Comparison of ENCODE assay signal across 7 cellular contexts in genomic region chr2:60516383-60516811, GRCh38. TPM values are rescaled to one million over a fixed set of nuclear protein-coding genes. Genes with fewer than 3 reads are reported as not detected.
DNase-seq lines count a peak whose midpoint lies in the region; ATAC-seq, FAIRE-seq and TF ChIP-seq lines count a peak whose summit lies in the region.

No MANE protein-coding gene starts in this region.

- CTCF ChIA-PET in SK-N-SH (lab: Yijun Ruan, JAX) = interaction anchor here (1.5 kb wide), 1 partner anchor 65 kb away, joined by 5 read pairs; no protein-coding TSS in a partner anchor

- TF ChIP-seq EP300 in SK-N-SH (IDR thresholded peaks at IDR 0.05; ENCODE audit: borderline replicate concordance in 1 of 2, low read depth in 1 of 2, low read length in 1 of 2) = no peak

- no peak for TF ChIP-seq RAD21 in SK-N-SH (IDR thresholded peaks at IDR 0.05; ENCODE audit: low read length)

- intact Hi-C loops in spleen (cut with DNase I; ENCODE audit: low total_unique reads) = no loop called here
- intact Hi-C loops in left ventricle myocardium inferior (cut with micrococcal nuclease) = no loop called here

- no peaks in the 10 kb centered on the region for H3K36me3 ChIP-seq in SK-N-SH (replicated peaks in 1 of 2; ENCODE audit: control insufficient read depth in 1 of 2, insufficient read depth in 2 of 2, low read length in 1 of 2)
- peaks cover 0 to 13% (median 0%) of the 10 kb centered on the region in 6 donors for H3K36me3 ChIP-seq in spleen
- H3K36me3 ChIP-seq in left ventricle myocardium inferior = no peaks in the 10 kb centered on the region
- H3K36me3 ChIP-seq in small intestine (ENCODE audit: control insufficient read depth in 2 of 2, insufficient read depth in 2 of 2, low read length in 2 of 2) = no peaks in the 10 kb centered on the region

- POLR2A ChIA-PET in SK-N-SH (lab: Yijun Ruan, JAX) = no interaction called here

- H3K4me1 ChIP-seq in SK-N-SH (ENCODE audit: control insufficient read depth in 1 of 2, insufficient read depth in 2 of 2, low read depth in 1 of 2, low read length in 1 of 2) (peaks cover 0 to 22% of the 10 kb centered on the region in 2 experiments; a peak in 3 of 4 replicates), spleen (peaks cover 12 to 95% (median 57%) of the 10 kb centered on the region in 6 donors), left ventricle myocardium inferior (peaks cover 65% of the 10 kb centered on the region), small intestine (ENCODE audit: control insufficient read depth in 2 of 2, insufficient read depth in 1 of 2, low read depth in 1 of 2, low read length in 1 of 2) (peaks cover 2 to 4% of the 10 kb centered on the region in 2 donors)

- peaks cover 16% of the 10 kb centered on the region for H3K79me2 ChIP-seq in SK-N-SH (ENCODE audit: insufficient read depth)

- TF ChIP-seq CTCF in SK-N-SH (IDR thresholded peaks at IDR 0.05) (no peak), fibroblast of mammary gland (conservative IDR thresholded peaks at IDR 0.05; ENCODE audit: control insufficient read depth, insufficient read depth, low read depth, low read length) (no peak), spleen (IDR thresholded peaks at IDR 0.05 in 8 of 11, conservative IDR thresholded peaks at IDR 0.05 in 3 of 11) (no peak), left ventricle myocardium inferior (IDR thresholded peaks at IDR 0.05; ENCODE audit: borderline replicate concordance) (no peak)

- H3K9me2 ChIP-seq in SK-N-SH = no peaks in the 10 kb centered on the region

- H3F3A ChIP-seq in SK-N-SH (replicated peaks; ENCODE audit: insufficient read depth) = peaks cover 33% of the 10 kb centered on the region

- DNase-seq in SK-N-SH (no peak), fibroblast of mammary gland (ENCODE audit: low read depth) (peak; percentile 57), spleen (no peak), left ventricle myocardium inferior (no peak), small intestine (no peak)

- peak overlapping the region; percentile 75 to 100 for H3K27ac ChIP-seq in SK-N-SH (ENCODE audit: low read depth in 2 of 2, low read length in 1 of 2)
- H3K27ac ChIP-seq in spleen = peak overlapping the region in 5 of 8 donors; percentile 23 to 69 (median 51)
- no peak overlapping the region for H3K27ac ChIP-seq in left ventricle myocardium inferior (replicated peaks)
- peak overlapping the region in 1 of 2 donors; percentile 6 for H3K27ac ChIP-seq in small intestine (ENCODE audit: low read depth in 1 of 2, low read length in 1 of 2)

- no peak for FAIRE-seq in small intestine (lab: Jason Lieb, UNC)

- peak overlapping the region; percentile 85 for H3K9ac ChIP-seq in SK-N-SH

- 18% methylated on average over 6 of the region's 6 CpGs for WGBS in SK-N-SH (ENCODE audit: low lambda C conversion rate)
- 12 to 50% (median 32%) methylated on average over 6 of the region's 6 CpGs for WGBS in spleen, 5 donors
- 27 to 34% (median 31%) methylated on average over 6 of the region's 6 CpGs for WGBS in small intestine, 3 donors

- ATAC-seq in GM21390 (IDR thresholded peaks at IDR 0.05; ENCODE audit: unreplicated experiment) = peak; percentile 3
- ATAC-seq in HG03135 (IDR thresholded peaks at IDR 0.05; ENCODE audit: unreplicated experiment) = no peak

- no peak for TF ChIP-seq POLR2A in spleen (IDR thresholded peaks at IDR 0.05)

- H3K9me3 ChIP-seq in SK-N-SH (no peaks in the 10 kb centered on the region), spleen (no peaks in the 10 kb centered on the region), left ventricle myocardium inferior (replicated peaks) (no peaks in the 10 kb centered on the region), small intestine (ENCODE audit: control insufficient read depth, low read depth) (no peaks in the 10 kb centered on the region)

- H3K4me3 ChIP-seq in SK-N-SH (ENCODE audit: low read depth in 2 of 2, low read length in 1 of 2) = peak overlapping the region; percentile 15 to 49; a peak in 3 of 4 replicates
- no peak overlapping the region for H3K4me3 ChIP-seq in fibroblast of mammary gland (ENCODE audit: control insufficient read depth, low read depth, low read length)
- peak overlapping the region in 1 of 8 donors; percentile 47 for H3K4me3 ChIP-seq in spleen
- H3K4me3 ChIP-seq in left ventricle myocardium inferior = no peak overlapping the region
- no peak overlapping the region for H3K4me3 ChIP-seq in small intestine (ENCODE audit: low read depth in 1 of 2, low read length in 2 of 2)

- H4K20me1 ChIP-seq in SK-N-SH (ENCODE audit: insufficient read depth) = no peaks in the 10 kb centered on the region

- H3K27me3 ChIP-seq in SK-N-SH (ENCODE audit: insufficient read depth) = no peaks in the 10 kb centered on the region
- no peaks in the 10 kb centered on the region for H3K27me3 ChIP-seq in spleen (replicated peaks in 1 of 7)
- no peaks in the 10 kb centered on the region for H3K27me3 ChIP-seq in left ventricle myocardium inferior (ENCODE audit: low read depth)
- H3K27me3 ChIP-seq in small intestine (ENCODE audit: control insufficient read depth in 2 of 2, insufficient read depth in 2 of 2, low read length in 2 of 2) = no peaks in the 10 kb centered on the region

- peak overlapping the region; percentile 66 for H3K4me2 ChIP-seq in SK-N-SH

- H2AFZ ChIP-seq in SK-N-SH (ENCODE audit: low read depth) = peak overlapping the region; percentile 85

TF ChIP-seq in SK-N-SH, 30 proteins besides CTCF, POLR2A, EP300 and RAD21 (continues in another document):
- TF ChIP-seq REST (IDR thresholded peaks at IDR 0.05; ENCODE audit: low read depth, low read length) (no peak), RCOR1 (IDR thresholded peaks at IDR 0.05; ENCODE audit: low read length) (no peak), ELF1 (IDR thresholded peaks at IDR 0.05) (no peak), ZBTB33 (IDR thresholded peaks at IDR 0.05; ENCODE audit: borderline replicate concordance, low read depth) (no peak), RXRA (IDR thresholded peaks at IDR 0.05; ENCODE audit: borderline replicate concordance, low read depth) (no peak), NFIC (IDR thresholded peaks at IDR 0.05; ENCODE audit: borderline replicate concordance) (peak; percentile 67), TCF12 (IDR thresholded peaks at IDR 0.05) (peak; percentile 49; the same call in 1 of the 2 replicates), TEAD4 (IDR thresholded peaks at IDR 0.05; ENCODE audit: borderline replicate concordance, insufficient read depth) (0 out of 2 replicates have a peak, but pooled peaks have one; percentile 26), FOSL2 (IDR thresholded peaks at IDR 0.05; ENCODE audit: borderline replicate concordance, low read depth) (peak; percentile 86), PBX3 (IDR thresholded peaks at IDR 0.05) (no peak), EZH2phosphoT487 (IDR thresholded peaks at IDR 0.05; ENCODE audit: borderline replicate concordance, low read depth) (no peak)

RNA-seq across cellular contexts. Expression of gene BCL11A, which starts 37.1 kb away (rescaled TPM):
- 1.9 and 2.4 TPM in 2 replicates for polyA plus RNA-seq in SK-N-SH (2012; rRNA removed)
- polyA plus RNA-seq in SK-N-SH (2012; cell fraction: cytosol; rRNA removed) = 1.8 and 2.3 TPM in 2 replicates
- polyA plus RNA-seq in SK-N-SH (2012; cell fraction: nucleus; rRNA removed) = 3.6 and 5.5 TPM in 2 replicates
- total RNA-seq in spleen = 100 to 1,000 TPM in 3 of 7 donors, 10 to 100 TPM in 4; 65.9 to 121 (median 92.7) TPM
- polyA plus RNA-seq in spleen = 10 to 100 TPM; 41.1 to 61.6 (median 44.8) TPM
- 27.1 TPM for total RNA-seq in left ventricle myocardium inferior
- polyA plus RNA-seq in small intestine = 10 to 100 TPM in 2 of 3 donors, 1 to 10 TPM in 1; 2.2 to 17.2 (median 10.7) TPM

Comparison
In these comparisons a context has a peak if more than half of its experiments do, and no peak if none do; other contexts are left out.
1. H3K4me3 ChIP-seq: peak in SK-N-SH (2 of 2); none in fibroblast of mammary gland (single experiment), left ventricle myocardium inferior (single experiment) and small intestine (0 of 2).